ENCODE assay signal across 1 cellular context in genomic region chr16:28555593-28555992, GRCh38.
TF ChIP-seq lines count a peak whose summit lies in the region.

No MANE protein-coding gene starts in this region.

TF ChIP-seq in HepG2, 621 proteins besides CTCF, POLR2A, EP300 and RAD21:
- TF ChIP-seq ZBTB46 (CRISPR knock-in tag; IDR thresholded peaks at IDR 0.05; ENCODE audit: borderline replicate concordance), result no peak
- TF ChIP-seq, protein P1, sequence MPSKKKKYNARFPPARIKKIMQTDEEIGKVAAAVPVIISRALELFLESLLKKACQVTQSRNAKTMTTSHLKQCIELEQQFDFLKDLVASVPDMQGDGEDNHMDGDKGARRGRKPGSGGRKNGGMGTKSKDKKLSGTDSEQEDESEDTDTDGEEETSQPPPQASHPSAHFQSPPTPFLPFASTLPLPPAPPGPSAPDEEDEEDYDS (CRISPR knock-in tag; IDR thresholded peaks at IDR 0.05), result no peak
- TF ChIP-seq, protein P2, sequence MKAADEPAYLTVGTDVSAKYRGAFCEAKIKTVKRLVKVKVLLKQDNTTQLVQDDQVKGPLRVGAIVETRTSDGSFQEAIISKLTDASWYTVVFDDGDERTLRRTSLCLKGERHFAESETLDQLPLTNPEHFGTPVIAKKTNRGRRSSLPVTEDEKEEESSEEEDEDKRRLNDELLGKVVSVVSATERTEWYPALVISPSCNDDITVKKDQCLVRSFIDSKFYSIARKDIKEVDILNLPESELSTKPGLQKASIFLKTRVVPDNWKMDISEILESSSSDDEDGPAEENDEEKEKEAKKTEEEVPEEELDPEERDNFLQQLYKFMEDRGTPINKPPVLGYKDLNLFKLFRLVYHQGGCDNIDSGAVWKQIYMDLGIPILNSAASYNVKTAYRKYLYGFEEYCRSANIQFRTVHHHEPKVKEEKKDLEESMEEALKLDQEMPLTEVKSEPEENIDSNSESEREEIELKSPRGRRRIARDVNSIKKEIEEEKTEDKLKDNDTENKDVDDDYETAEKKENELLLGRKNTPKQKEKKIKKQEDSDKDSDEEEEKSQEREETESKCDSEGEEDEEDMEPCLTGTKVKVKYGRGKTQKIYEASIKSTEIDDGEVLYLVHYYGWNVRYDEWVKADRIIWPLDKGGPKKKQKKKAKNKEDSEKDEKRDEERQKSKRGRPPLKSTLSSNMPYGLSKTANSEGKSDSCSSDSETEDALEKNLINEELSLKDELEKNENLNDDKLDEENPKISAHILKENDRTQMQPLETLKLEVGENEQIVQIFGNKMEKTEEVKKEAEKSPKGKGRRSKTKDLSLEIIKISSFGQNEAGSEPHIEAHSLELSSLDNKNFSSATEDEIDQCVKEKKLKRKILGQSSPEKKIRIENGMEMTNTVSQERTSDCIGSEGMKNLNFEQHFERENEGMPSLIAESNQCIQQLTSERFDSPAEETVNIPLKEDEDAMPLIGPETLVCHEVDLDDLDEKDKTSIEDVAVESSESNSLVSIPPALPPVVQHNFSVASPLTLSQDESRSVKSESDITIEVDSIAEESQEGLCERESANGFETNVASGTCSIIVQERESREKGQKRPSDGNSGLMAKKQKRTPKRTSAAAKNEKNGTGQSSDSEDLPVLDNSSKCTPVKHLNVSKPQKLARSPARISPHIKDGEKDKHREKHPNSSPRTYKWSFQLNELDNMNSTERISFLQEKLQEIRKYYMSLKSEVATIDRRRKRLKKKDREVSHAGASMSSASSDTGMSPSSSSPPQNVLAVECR (CRISPR knock-in tag; IDR thresholded peaks at IDR 0.05; ENCODE audit: borderline replicate concordance), result no peak
- no peak for TF ChIP-seq ZNF160 (CRISPR knock-in tag; IDR thresholded peaks at IDR 0.05)
- no peak for TF ChIP-seq XRCC5 (optimal IDR thresholded peaks at IDR 0.05; ENCODE audit: low read length)
